Comparison of ENCODE assay signal across 23 cellular contexts in genomic region chr16:69503244-69503643, GRCh38.
"Had no signal": no experiment of that assay in that cellular context is flagged by ENCODE, and none has a peak within 500 bp of the region (broad histone marks: within the 10 kb centered on the region; RNA-seq: fewer than 3 reads in every experiment).

No MANE protein-coding gene starts in this region.

- H3K36me3 Mint-ChIP-seq: activated naive CD8-positive, alpha-beta T cell treated with anti-CD3 and anti-CD28 coated beads, Interleukin-2, amount 10 ng/mL, durations not matched to agents 7 days and 5 days; naive thymus-derived CD8-positive, alpha-beta T cell; T-cell had no signal

- H3K9me3 ChIP-seq: lower lobe of right lung, transverse colon had no signal

- H3K9me3 Mint-ChIP-seq: activated naive CD8-positive, alpha-beta T cell treated with anti-CD3 and anti-CD28 coated beads, Interleukin-2, amount 10 ng/mL, durations not matched to agents 7 days and 5 days; activated T-cell treated with anti-CD3 and anti-CD28 coated beads, Interleukin-2, amount 50 U/mL, for 24 hours; activated T-helper 17 cell treated with anti-CD3 and anti-CD28 coated beads, Interleukin-2, amount 50 U/mL, for 72 hours; naive thymus-derived CD8-positive, alpha-beta T cell; T-cell; T-helper 2 cell treated with Interferon-gamma antibody and Interleukin-4, amounts not matched to agents 5 μg/mL and 100 μg/mL, for 36 hours had no signal

- H3K4me1 ChIP-seq: foreskin keratinocyte, lower lobe of right lung, transverse colon had no signal

- H3K27me3 ChIP-seq: foreskin keratinocyte, transverse colon had no signal

- H3K4me1 Mint-ChIP-seq: activated T-helper 17 cell treated with anti-CD3 and anti-CD28 coated beads, Interleukin-2, amount 50 U/mL, for 72 hours had no signal

- H3K27ac Mint-ChIP-seq: activated naive CD8-positive, alpha-beta T cell treated with anti-CD3 and anti-CD28 coated beads, Interleukin-2, amount 10 ng/mL, durations not matched to agents 7 days and 5 days; activated T-cell treated with anti-CD3 and anti-CD28 coated beads, Interleukin-2, amount 50 U/mL, for 24 hours; activated T-helper 17 cell treated with anti-CD3 and anti-CD28 coated beads, Interleukin-2, amount 50 U/mL, for 72 hours; naive thymus-derived CD8-positive, alpha-beta T cell; T-cell; T-helper 2 cell treated with Interferon-gamma antibody and Interleukin-4, amounts not matched to agents 5 μg/mL and 100 μg/mL, for 36 hours had no signal

- H3K27me3 Mint-ChIP-seq: activated T-cell treated with anti-CD3 and anti-CD28 coated beads, Interleukin-2, amount 50 U/mL, for 24 hours; activated T-helper 17 cell treated with anti-CD3 and anti-CD28 coated beads, Interleukin-2, amount 50 U/mL, for 72 hours; T-cell had no signal

- H3K4me3 Mint-ChIP-seq: activated naive CD8-positive, alpha-beta T cell treated with anti-CD3 and anti-CD28 coated beads, Interleukin-2, amount 10 ng/mL, durations not matched to agents 7 days and 5 days; activated T-cell treated with anti-CD3 and anti-CD28 coated beads, Interleukin-2, amount 50 U/mL, for 24 hours; activated T-helper 17 cell treated with anti-CD3 and anti-CD28 coated beads, Interleukin-2, amount 50 U/mL, for 72 hours; naive thymus-derived CD8-positive, alpha-beta T cell; T-cell; T-helper 2 cell treated with Interferon-gamma antibody and Interleukin-4, amounts not matched to agents 5 μg/mL and 100 μg/mL, for 36 hours had no signal

- H3K36me3 ChIP-seq: lower lobe of right lung, transverse colon, WERI-Rb-1 had no signal

- H3K4me3 ChIP-seq: coronary artery, lower lobe of right lung, transverse colon had no signal

- DNase-seq: activated CD4-positive, alpha-beta T cell treated with anti-CD3 and anti-CD28 coated beads, Interleukin-2, amount 50 U/mL, for 1 hour; activated CD4-positive, CD25-positive, alpha-beta regulatory T cell treated with anti-CD3 and anti-CD28 coated beads, Interleukin-2, amount 50 U/mL, for 72 hours; activated naive CD4-positive, alpha-beta T cell; activated naive CD8-positive, alpha-beta T cell treated with anti-CD3 and anti-CD28 coated beads, Interleukin-2, amount 10 ng/mL, durations not matched to agents 7 days and 5 days; activated T-cell treated with anti-CD3 and anti-CD28 coated beads, Interleukin-2, amount 50 U/mL, for 24 hours; amniotic stem cell; cerebellar nuclear complex; erythroblast; foreskin keratinocyte; lower lobe of right lung; naive thymus-derived CD8-positive, alpha-beta T cell; right cardiac atrium; stimulated activated CD4-positive, alpha-beta T cell treated with anti-CD3 and anti-CD28 coated beads, Interleukin-12 subunit alpha, Interleukin-12 subunit beta, amount 100 ng/mL, for 4 hours; stimulated activated CD4-positive, alpha-beta T cell treated with anti-CD3 and anti-CD28 coated beads, Interleukin-4, amount 100 ng/mL, for 4 hours; T-cell; transverse colon; WERI-Rb-1 had no signal

- H3K27ac ChIP-seq: coronary artery, foreskin keratinocyte, lower lobe of right lung, transverse colon, WERI-Rb-1 had no signal

- FAIRE-seq: bronchial epithelial cell, keratinocyte, urothelium cell line had no signal
